In the genomic region with DNA sequence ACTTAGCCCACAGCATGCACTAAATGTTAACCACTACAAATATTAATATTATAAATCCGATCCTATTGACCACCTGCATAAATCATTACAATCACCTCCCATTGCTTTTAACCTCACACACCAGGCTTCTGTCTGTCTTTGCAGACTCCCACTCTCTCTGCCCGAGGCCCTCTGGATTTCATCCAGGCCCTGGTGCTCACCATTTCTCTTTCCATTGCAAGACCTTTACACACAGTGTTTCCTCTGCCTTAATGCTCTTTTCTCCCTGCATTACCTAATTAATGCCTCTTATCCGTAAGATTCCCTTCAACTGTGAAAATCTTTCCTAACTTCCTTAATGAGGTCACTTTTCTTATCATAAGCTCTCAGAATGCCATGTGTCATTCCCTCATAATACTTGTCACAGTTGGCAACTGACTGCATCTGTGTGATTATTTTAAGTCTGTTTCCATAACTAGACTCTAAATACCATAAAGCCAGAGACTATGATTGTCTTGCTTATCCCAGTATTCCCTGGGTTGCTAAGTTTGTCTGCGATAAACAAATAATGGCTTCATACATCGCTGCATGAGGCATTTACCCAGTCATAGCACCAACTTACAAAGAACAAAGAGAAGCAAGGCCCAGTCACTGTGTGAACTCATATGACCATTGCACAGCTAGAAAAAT, we compare ENCODE assay signal across 17 cellular contexts.
DNase-seq lines count a peak whose midpoint lies in the region; FAIRE-seq and TF ChIP-seq lines count a peak whose summit lies in the region.
"Had no signal": no experiment of that assay in that cellular context is flagged by ENCODE, and none has a peak within 500 bp of the region (broad histone marks: within the 10 kb centered on the region; RNA-seq: fewer than 3 reads in every experiment).

No MANE protein-coding gene starts in this region.

- H3K4me2 ChIP-seq in astrocyte (ENCODE audit: low read length): no peak overlapping the region
- H3K4me2 ChIP-seq: GM23338 had no signal

- H3K27me3 Mint-ChIP-seq in astrocyte (ENCODE audit: low read depth, unreplicated experiment) (no peaks in the 10 kb centered on the region), immature natural killer cell (ENCODE audit: low read depth in 3 of 3) (peaks cover 0 to 3% (median 0%) of the 10 kb centered on the region in 3 donors)
- peaks cover 8% of the 10 kb centered on the region for H3K27me3 Mint-ChIP-seq in activated T-cell treated with anti-CD3 and anti-CD28 coated beads, Interleukin-2, amount 50 U/mL, for 24 hours

- H3K36me3 ChIP-seq in astrocyte (ENCODE audit: insufficient read depth, low read length) (no peaks in the 10 kb centered on the region), left ventricle myocardium inferior (no peaks in the 10 kb centered on the region)
- H3K36me3 ChIP-seq: gastroesophageal sphincter, upper lobe of left lung had no signal

- H3K4me1 ChIP-seq in astrocyte (ENCODE audit: insufficient read depth, low read length) (no peaks in the 10 kb centered on the region), left ventricle myocardium inferior (peaks cover 19% of the 10 kb centered on the region)

- no peaks in the 10 kb centered on the region for H3K36me3 Mint-ChIP-seq in astrocyte (ENCODE audit: low read depth, unreplicated experiment)
- no peaks in the 10 kb centered on the region for H3K36me3 Mint-ChIP-seq in immature natural killer cell
- H3K36me3 Mint-ChIP-seq in activated T-cell treated with anti-CD3 and anti-CD28 coated beads, Interleukin-2, amount 50 U/mL, for 24 hours (ENCODE audit: low read depth): no peaks in the 10 kb centered on the region

- no peak overlapping the region for H2AFZ ChIP-seq in astrocyte (ENCODE audit: low read depth, low read length)
- H2AFZ ChIP-seq: GM23338 had no signal

- H3K4me3 Mint-ChIP-seq in astrocyte (ENCODE audit: unreplicated experiment) (no peak overlapping the region), immature natural killer cell (no peak overlapping the region)
- no peak overlapping the region for H3K4me3 Mint-ChIP-seq in activated T-cell treated with anti-CD3 and anti-CD28 coated beads, Interleukin-2, amount 50 U/mL, for 24 hours
- H3K4me3 Mint-ChIP-seq: activated B cell treated with CpG ODN at 0.5 μM for 24 hours; GM23338; T-helper 1 cell treated with Interleukin-12 subunit alpha and Interleukin-12 subunit beta and Interleukin-4 antibody, amounts not matched to agents 30 μg/mL and 1 μg/mL, for 36 hours had no signal

- intact Hi-C loops in left ventricle myocardium inferior (cut with micrococcal nuclease): no loop called here

- TF ChIP-seq POLR2A in H54 (IDR thresholded peaks at IDR 0.05; ENCODE audit: low read depth, low read length): no peak

- no peaks in the 10 kb centered on the region for H3K4me1 Mint-ChIP-seq in astrocyte (ENCODE audit: low read depth, unreplicated experiment)
- no peaks in the 10 kb centered on the region for H3K4me1 Mint-ChIP-seq in immature natural killer cell
- peaks cover 5% of the 10 kb centered on the region for H3K4me1 Mint-ChIP-seq in activated T-cell treated with anti-CD3 and anti-CD28 coated beads, Interleukin-2, amount 50 U/mL, for 24 hours (ENCODE audit: low read depth)
- H3K4me1 Mint-ChIP-seq: activated B cell treated with CpG ODN at 0.5 μM for 24 hours, GM23338 had no signal

- FAIRE-seq in astrocyte (lab: Jason Lieb, UNC): no peak
- FAIRE-seq in H54 (lab: Jason Lieb, UNC): no peak

- no peaks in the 10 kb centered on the region for H3K27me3 ChIP-seq in astrocyte (ENCODE audit: insufficient read depth, low read length)
- no peaks in the 10 kb centered on the region for H3K27me3 ChIP-seq in left ventricle myocardium inferior (ENCODE audit: low read depth)
- H3K27me3 ChIP-seq: gastroesophageal sphincter, upper lobe of left lung had no signal

- H3K4me3 ChIP-seq in astrocyte (ENCODE audit: insufficient read depth, low read depth, low read length) (no peak overlapping the region), left ventricle myocardium inferior (peak overlapping the region; percentile 0)
- H3K4me3 ChIP-seq: gastroesophageal sphincter, GM23338, upper lobe of left lung had no signal

- H3K79me2 ChIP-seq in astrocyte (ENCODE audit: insufficient read depth, low read length): no peaks in the 10 kb centered on the region

- no peaks in the 10 kb centered on the region for H4K20me1 ChIP-seq in astrocyte (ENCODE audit: insufficient read depth, low read length)

- peaks cover 8% of the 10 kb centered on the region for H3K9me3 Mint-ChIP-seq in astrocyte (ENCODE audit: unreplicated experiment)
- no peaks in the 10 kb centered on the region for H3K9me3 Mint-ChIP-seq in immature natural killer cell
- H3K9me3 Mint-ChIP-seq in activated T-cell treated with anti-CD3 and anti-CD28 coated beads, Interleukin-2, amount 50 U/mL, for 24 hours: no peaks in the 10 kb centered on the region
- H3K9me3 Mint-ChIP-seq: GM23338 had no signal

- TF ChIP-seq CTCF in astrocyte (IDR thresholded peaks at IDR 0.05; ENCODE audit: insufficient read depth, low read depth, low read length) (no peak), left ventricle myocardium inferior (IDR thresholded peaks at IDR 0.05; ENCODE audit: borderline replicate concordance) (no peak)

- no peak overlapping the region for H3K9ac ChIP-seq in astrocyte (ENCODE audit: low read length)

- DNase-seq in D341Med (ENCODE audit: low spot score) (peak; percentile 63), astrocyte (ENCODE audit: low read depth) (peak; percentile 44), left ventricle myocardium inferior (no peak), pons (ENCODE audit: low spot score) (peak; percentile 70), H54 (ENCODE audit: insufficient read length, low spot score) (no peak), immature natural killer cell (no peak), NCI-H1048 (lab: John Stamatoyannopoulos, UW) (no peak)
- no peak for DNase-seq in activated T-cell treated with anti-CD3 and anti-CD28 coated beads, Interleukin-2, amount 50 U/mL, for 24 hours
- DNase-seq: activated B cell treated with CpG ODN at 0.5 μM for 24 hours; Caco-2; NCI-H146; NCI-H526 treated with DMSO at 0.1 percent for 48 hours; stimulated activated CD8-positive, alpha-beta memory T cell treated with anti-CD3 and anti-CD28 coated beads, Interleukin-4, amount 100 ng/mL, for 48 hours; upper lobe of left lung had no signal

- H3K27ac ChIP-seq in astrocyte (ENCODE audit: low read depth, low read length) (no peak overlapping the region), left ventricle myocardium inferior (replicated peaks) (peak overlapping the region; percentile 81)
- H3K27ac ChIP-seq: upper lobe of left lung had no signal

- H3K27ac Mint-ChIP-seq in astrocyte (ENCODE audit: unreplicated experiment): no peak overlapping the region
- no peak overlapping the region for H3K27ac Mint-ChIP-seq in immature natural killer cell
- no peak overlapping the region for H3K27ac Mint-ChIP-seq in activated T-cell treated with anti-CD3 and anti-CD28 coated beads, Interleukin-2, amount 50 U/mL, for 24 hours
- H3K27ac Mint-ChIP-seq: activated B cell treated with CpG ODN at 0.5 μM for 24 hours; GM23338; T-helper 1 cell treated with Interleukin-12 subunit alpha and Interleukin-12 subunit beta and Interleukin-4 antibody, amounts not matched to agents 30 μg/mL and 1 μg/mL, for 36 hours had no signal

- no peaks in the 10 kb centered on the region for H3K9me3 ChIP-seq in astrocyte (ENCODE audit: insufficient read depth, low read depth, low read length)
- H3K9me3 ChIP-seq in left ventricle myocardium inferior (replicated peaks): peaks cover 10% of the 10 kb centered on the region
- H3K9me3 ChIP-seq: Caco-2, upper lobe of left lung had no signal

Comparison
In these comparisons a context has a peak if more than half of its experiments do, and no peak if none do; other contexts are left out.
1. DNase-seq: peak in D341Med (single experiment), astrocyte (single experiment) and pons (single experiment); none in left ventricle myocardium inferior (single experiment), H54 (single experiment), immature natural killer cell (0 of 3), NCI-H1048 (single experiment) and activated T-cell treated with anti-CD3 and anti-CD28 coated beads, Interleukin-2, amount 50 U/mL, for 24 hours (single experiment).